In the genomic region with DNA sequence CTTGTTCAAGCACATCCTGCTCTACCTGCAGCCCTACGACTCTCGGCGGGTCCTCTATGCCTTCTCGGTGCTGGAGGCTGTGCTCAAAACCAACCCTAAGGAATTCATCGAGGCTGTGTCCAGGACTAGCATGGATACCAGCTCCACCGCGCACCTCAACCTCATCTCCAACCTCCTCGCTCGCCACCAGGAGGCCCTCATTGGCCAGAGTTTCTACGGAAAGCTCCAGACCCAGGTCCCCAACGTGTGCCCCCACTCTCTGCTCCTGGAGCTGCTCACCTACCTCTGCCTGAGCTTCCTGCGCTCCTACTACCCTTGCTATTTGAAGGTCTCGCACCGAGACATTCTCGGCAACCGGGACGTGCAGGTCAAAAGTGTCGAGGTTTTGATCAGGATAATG, we compare ENCODE assay signal across 15 cellular contexts.
A peak's percentile ranks its signal among the peaks of the same experiment; 100 is the strongest.
DNase-seq lines count a peak whose midpoint lies in the region; ATAC-seq, FAIRE-seq and TF ChIP-seq lines count a peak whose summit lies in the region.
"Had no signal": no experiment of that assay in that cellular context is flagged by ENCODE, and none has a peak within 500 bp of the region (broad histone marks: within the 10 kb centered on the region; RNA-seq: fewer than 3 reads in every experiment).

No MANE protein-coding gene starts in this region.

- 0 out of 2 replicates have a peak overlapping the region, but pooled peaks have one; percentile 23 for H3K4me3 ChIP-seq in LNCaP clone FGC (ENCODE audit: low read depth, low read length)
- no peak overlapping the region for H3K4me3 ChIP-seq in endodermal cell (ENCODE audit: low read length)
- no peak overlapping the region for H3K4me3 ChIP-seq in pancreas
- H3K4me3 ChIP-seq: A549; BLaER1 treated with 17β-estradiol and CSF1 and Interleukin-3, amounts not matched to agents 10 nM and 100 nM; MG63; SJSA1 had no signal

- H3K36me3 Mint-ChIP-seq in endodermal cell (ENCODE audit: low read depth), result peaks cover 15% of the 10 kb centered on the region
- peaks cover 48% of the 10 kb centered on the region for H3K36me3 Mint-ChIP-seq in T-cell

- DNase-seq in Caki2 (ENCODE audit: low read depth) (peak; percentile 70), LNCaP clone FGC (ENCODE audit: low read depth) (no peak), endodermal cell (peak; percentile 63), pancreas (no peak), GM10266 (ENCODE audit: extremely low spot score) (no peak), T-cell (no peak)
- DNase-seq: MG63, NCI-H1092, NCI-H2227 treated with DMSO at 0.1 percent for 48 hours had no signal

- no peak for FAIRE-seq in pancreas (lab: Jason Lieb, UNC)
- FAIRE-seq: A549 had no signal

- ATAC-seq in pancreas (peak in 1 of 4 donors; percentile 6), T-cell (replicated peaks in 1 of 4) (no peak), HG03108 (IDR thresholded peaks at IDR 0.05; ENCODE audit: unreplicated experiment) (no peak), HG03159 (IDR thresholded peaks at IDR 0.05; ENCODE audit: unreplicated experiment) (no peak)
- ATAC-seq: A549 had no signal

- peaks cover 4% of the 10 kb centered on the region for H3K27me3 Mint-ChIP-seq in endodermal cell (ENCODE audit: insufficient read depth)
- H3K27me3 Mint-ChIP-seq in T-cell, result no peaks in the 10 kb centered on the region

- POLR2A ChIA-PET in T-cell (lab: Charles Lee), result interaction anchor here in 1 of 2 donors (0.5 kb wide), 1 partner anchor 19 kb away, joined by 8 read pairs; no protein-coding TSS in a partner anchor

- H3K9me3 Mint-ChIP-seq in endodermal cell, result no peaks in the 10 kb centered on the region
- H3K9me3 Mint-ChIP-seq in T-cell, result no peaks in the 10 kb centered on the region

- 93 to 100% methylated on average over 8 to 18 of the region's 18 CpGs for WGBS in endodermal cell (ENCODE audit: insufficient coverage in 1 of 2, insufficient read length in 1 of 2), 2 experiments
- 89 to 92% methylated on average over 18 of the region's 18 CpGs for WGBS in pancreas, 2 donors

- H3K9me3 ChIP-seq in endodermal cell (ENCODE audit: control insufficient read depth, low read length), result no peaks in the 10 kb centered on the region
- no peaks in the 10 kb centered on the region for H3K9me3 ChIP-seq in pancreas
- H3K9me3 ChIP-seq: A549; BLaER1 treated with 17β-estradiol and CSF1 and Interleukin-3, amounts not matched to agents 10 nM and 100 nM; MG63; SJSA1 had no signal

- H3K27ac Mint-ChIP-seq in endodermal cell (no peak overlapping the region), T-cell (no peak overlapping the region)

- H3K4me1 ChIP-seq in endodermal cell (ENCODE audit: control insufficient read depth, insufficient read depth, low read length), result peaks cover 2% of the 10 kb centered on the region
- no peaks in the 10 kb centered on the region for H3K4me1 ChIP-seq in pancreas
- H3K4me1 ChIP-seq: A549; BLaER1 treated with 17β-estradiol and CSF1 and Interleukin-3, amounts not matched to agents 10 nM and 100 nM had no signal

- H3K27ac ChIP-seq in endodermal cell (ENCODE audit: low read depth, low read length) (no peak overlapping the region), pancreas (peak overlapping the region in 3 of 4 donors; percentile 17 to 36 (median 25))
- H3K27ac ChIP-seq: A549; BLaER1 treated with 17β-estradiol and CSF1 and Interleukin-3, amounts not matched to agents 10 nM and 100 nM; KMS-11 had no signal

- no peak overlapping the region for H3K9ac ChIP-seq in endodermal cell (ENCODE audit: extremely low read depth, low read length, poor library complexity, severe bottlenecking)
- H3K9ac ChIP-seq: BLaER1 treated with 17β-estradiol and CSF1 and Interleukin-3, amounts not matched to agents 10 nM and 100 nM; KMS-11 had no signal

- TF ChIP-seq CTCF in LNCaP clone FGC (IDR thresholded peaks at IDR 0.05; ENCODE audit: control insufficient read depth, extremely low read depth, insufficient read depth) (no peak), endodermal cell (conservative IDR thresholded peaks at IDR 0.05) (peak; percentile 55), pancreas (IDR thresholded peaks at IDR 0.05) (no peak), GM10266 (IDR thresholded peaks at IDR 0.05; ENCODE audit: control insufficient read depth, insufficient read depth, low read depth, missing control alignments) (no peak)

- H3K36me3 ChIP-seq in endodermal cell (ENCODE audit: control insufficient read depth, insufficient read depth, low read length) (no peaks in the 10 kb centered on the region), pancreas (peaks cover 0 to 4% (median 0%) of the 10 kb centered on the region in 3 donors)

- no peaks in the 10 kb centered on the region for H3K27me3 ChIP-seq in endodermal cell (ENCODE audit: control insufficient read depth, insufficient read depth, low read length, poor library complexity, severe bottlenecking)
- H3K27me3 ChIP-seq in pancreas, result no peaks in the 10 kb centered on the region
- H3K27me3 ChIP-seq: BLaER1 treated with 17β-estradiol and CSF1 and Interleukin-3, amounts not matched to agents 10 nM and 100 nM; MG63; SJSA1 had no signal

- peaks cover 12% of the 10 kb centered on the region for H3K4me1 Mint-ChIP-seq in endodermal cell
- H3K4me1 Mint-ChIP-seq in T-cell, result peaks cover 4 to 8% (median 8%) of the 10 kb centered on the region in 3 donors

- H3K4me3 Mint-ChIP-seq in endodermal cell (no peak overlapping the region), T-cell (no peak overlapping the region)

- CTCF ChIA-PET in T-cell (lab: Charles Lee), result interaction anchor here (0.5 to 0.6 kb wide), 2 partner anchors 9 to 53 kb away, joined by 3 to 4 read pairs; no protein-coding TSS in a partner anchor

- intact Hi-C loops in pancreas (cut with DNase I), result no loop called here

- in situ Hi-C loops in Caki2 (cut with HindIII; ENCODE audit: low pct_unique_long_range_greater_than_20kb, low sequenced_read_pairs), result no loop called here

Comparison
In these comparisons a context has a peak if more than half of its experiments do, and no peak if none do; other contexts are left out.
1. DNase-seq: peak in Caki2 (single experiment) and endodermal cell (single experiment); none in LNCaP clone FGC (single experiment), pancreas (0 of 6), GM10266 (single experiment) and T-cell (0 of 34).